Comparison of ENCODE assay signal across 8 cellular contexts in genomic region chr19:10111405-10111811, GRCh38. TPM values are rescaled to one million over a fixed set of nuclear protein-coding genes. Genes with fewer than 3 reads are reported as not detected.
DNase-seq lines count a peak whose midpoint lies in the region; ATAC-seq, FAIRE-seq and TF ChIP-seq lines count a peak whose summit lies in the region.

Gene P2RY11 (plus strand): TSS chr19:10111693. CDS start chr19:10111722, 29 bp downstream.

- no peak within 1 kb of the TSS for H4K91ac ChIP-seq in H1 (replicated peaks; ENCODE audit: insufficient read length, low read length)

- TF ChIP-seq POLR2A in H1 (IDR thresholded peaks at IDR 0.05; ENCODE audit: control extremely low read depth in 1 of 2, low read depth in 2 of 2, low read length in 2 of 2) = peak in 1 of 2 experiments; percentile 47; a peak in 1 of 3 replicates

- H3K79me1 ChIP-seq in H1 (ENCODE audit: low read depth, low read length) = peaks cover 8% of the 10 kb centered on the region; the same call in 1 of the 2 replicates

- no peak within 1 kb of the TSS for H3K14ac ChIP-seq in H1 (ENCODE audit: insufficient read length)

- no peak within 1 kb of the TSS for H2BK15ac ChIP-seq in H1 (ENCODE audit: low read length)

- no peak within 1 kb of the TSS for H2BK120ac ChIP-seq in H1 (replicated peaks; ENCODE audit: low read depth, low read length)

- H2AFZ ChIP-seq in SU-DHL-6 (ENCODE audit: low read depth, low read length, severe bottlenecking) (no peak within 1 kb of the TSS), H1 (ENCODE audit: low read length) (no peak within 1 kb of the TSS)

- peak within 1 kb of the TSS; percentile 51 for H4K8ac ChIP-seq in H1 (ENCODE audit: extremely low read depth, insufficient read depth, low read length)

- no peak within 1 kb of the TSS for H4K5ac ChIP-seq in H1 (ENCODE audit: insufficient read length, low read depth, low read length)

- no peaks in the 10 kb centered on the region for H3K9me2 ChIP-seq in SU-DHL-6 (replicated peaks; ENCODE audit: insufficient read depth, low read length)

- H4K20me1 ChIP-seq in SU-DHL-6 (ENCODE audit: low read depth, low read length) (no peaks in the 10 kb centered on the region), H1 (replicated peaks in 1 of 2; ENCODE audit: control insufficient read depth in 1 of 2, insufficient read depth in 2 of 2, low read length in 2 of 2) (peaks cover 14 to 36% of the 10 kb centered on the region in 2 experiments)

- H3K27me3 ChIP-seq in SU-DHL-6 (ENCODE audit: low read length) (no peaks in the 10 kb centered on the region), H1 (replicated peaks in 1 of 4; ENCODE audit: control insufficient read depth in 3 of 4, extremely low read depth in 1 of 4, insufficient read depth in 3 of 4, low read length in 3 of 4) (no peaks in the 10 kb centered on the region)

- H3K23me2 ChIP-seq in H1 (ENCODE audit: low read depth, low read length) = 0 out of 2 replicates have a peak, but pooled peaks cover 4% of the 10 kb centered on the region

- 89% methylated on average over 8 of the region's 8 CpGs; no CpG with 5 or more reads in 1 of the 2 experiments for WGBS in H1 (ENCODE audit: extremely low coverage in 1 of 2, insufficient coverage in 1 of 2, insufficient read length in 1 of 2, insufficient replicate concordance in 2 of 2, low coverage in 1 of 2, low lambda C conversion rate in 2 of 2, missing lambda C conversion rate in 1 of 2), 2 experiments

- H3F3A ChIP-seq in SU-DHL-6 (ENCODE audit: insufficient read depth) = peaks cover 21% of the 10 kb centered on the region

- no peak within 1 kb of the TSS for H2AK5ac ChIP-seq in H1 (ENCODE audit: low read depth, low read length)

- TF ChIP-seq RAD21 in H1 (IDR thresholded peaks at IDR 0.05 in 1 of 2, conservative IDR thresholded peaks at IDR 0.05 in 1 of 2; ENCODE audit: low read depth in 2 of 2, low read length in 2 of 2) = no peak

- intact Hi-C loops in left cardiac atrium (cut with DNase I) = no loop called here

- TF ChIP-seq CTCF in SU-DHL-6 (IDR thresholded peaks at IDR 0.05; ENCODE audit: insufficient read depth, low read length, poor library complexity, severe bottlenecking) = no peak
- no peak for TF ChIP-seq CTCF in H1 (IDR thresholded peaks at IDR 0.05; ENCODE audit: control extremely low read depth in 1 of 3, insufficient read depth in 1 of 3, low read depth in 1 of 3, low read length in 3 of 3)

- no peak within 1 kb of the TSS for H3K23ac ChIP-seq in H1 (ENCODE audit: insufficient read length)

- no peak within 1 kb of the TSS for H3K4ac ChIP-seq in H1 (replicated peaks; ENCODE audit: insufficient read length, low read depth, low read length)

- no peak within 1 kb of the TSS for H2BK5ac ChIP-seq in H1 (ENCODE audit: low read depth, low read length)

- TF ChIP-seq EP300 in H1 (IDR thresholded peaks at IDR 0.05; ENCODE audit: borderline replicate concordance in 1 of 2, low read depth in 2 of 2, low read length in 2 of 2) = no peak

- peaks cover 0 to 4% (median 3%) of the 10 kb centered on the region in 4 experiments; a peak in 5 of 7 replicates for H3K4me1 ChIP-seq in H1 (replicated peaks in 1 of 4; ENCODE audit: control insufficient read depth in 3 of 4, insufficient read depth in 4 of 4, low read length in 3 of 4)

- CTCF ChIA-PET in H1 (lab: Charles Lee; ENCODE audit: partially characterized antibody) = interaction anchor here (1.1 to 5.0 kb wide), 4 partner anchors 8 to 191 kb away, joined by 3 to 42 read pairs (median 12); partner anchors contain the start of gene ANGPTL6

- H3K79me2 ChIP-seq in SU-DHL-6 (ENCODE audit: insufficient read depth, low read length) (peaks cover 19% of the 10 kb centered on the region), H1 (ENCODE audit: control insufficient read depth in 1 of 2, insufficient read depth in 2 of 2, low read length in 2 of 2) (peaks cover 6 to 22% of the 10 kb centered on the region in 2 experiments; a peak in 3 of 4 replicates)

- H3K4me3 ChIP-seq in SU-DHL-6 (ENCODE audit: insufficient read depth, low read length, poor library complexity, severe bottlenecking) (no peak within 1 kb of the TSS), H1 (ENCODE audit: extremely low read depth in 1 of 4, insufficient read depth in 2 of 4, low read depth in 3 of 4, low read length in 4 of 4) (no peak within 1 kb of the TSS)

- DNase-seq in SKM-1 treated with dmso at 0.1 percent for 144 hours (lab: John Stamatoyannopoulos, UW; ENCODE audit: unreplicated experiment) = peak; percentile 17
- DNase-seq in SKM-1 (lab: John Stamatoyannopoulos, UW; ENCODE audit: unreplicated experiment) = no peak
- DNase-seq in H1 (ENCODE audit: low read depth in 1 of 2, low spot score in 2 of 2) = no peak
- peak; percentile 79 for DNase-seq in stimulated activated naive CD8-positive, alpha-beta T cell treated with anti-CD3 and anti-CD28 coated beads, Interleukin-15, Interleukin-2, amounts not matched to agents 100 U/mL and 50 U/mL, for 24 hours
- DNase-seq in NCI-H510A (lab: John Stamatoyannopoulos, UW) = no peak
- DNase-seq in dedifferentiated amniotic fluid mesenchymal stem cell (ENCODE audit: extremely low spot score) = no peak
- no peak for DNase-seq in left cardiac atrium

- no peak within 1 kb of the TSS for H2BK20ac ChIP-seq in H1 (ENCODE audit: low read length)

- H3K18ac ChIP-seq in H1 (ENCODE audit: extremely low read depth, low read length) = no peak within 1 kb of the TSS

- H3K4me2 ChIP-seq in SU-DHL-6 (ENCODE audit: low read depth, low read length, poor library complexity, severe bottlenecking) (no peak within 1 kb of the TSS), H1 (ENCODE audit: insufficient read depth in 1 of 2, low read depth in 2 of 2, low read length in 2 of 2) (no peak within 1 kb of the TSS)

- no peaks in the 10 kb centered on the region for H3K9me3 ChIP-seq in SU-DHL-6 (ENCODE audit: insufficient read depth, low read length)
- H3K9me3 ChIP-seq in H1 (ENCODE audit: insufficient read depth in 2 of 2, low read depth in 1 of 2, low read length in 1 of 2) = no peaks in the 10 kb centered on the region

- H2BK12ac ChIP-seq in H1 (ENCODE audit: low read depth, low read length) = no peak within 1 kb of the TSS

- peak within 1 kb of the TSS; percentile 58 for H3K27ac ChIP-seq in SU-DHL-6 (ENCODE audit: low read depth, low read length)
- no peak within 1 kb of the TSS for H3K27ac ChIP-seq in H1 (ENCODE audit: low read depth, low read length)

- no peak within 1 kb of the TSS for H3K56ac ChIP-seq in H1 (replicated peaks; ENCODE audit: insufficient read length, low read depth, low read length)

- H3K9ac ChIP-seq in SU-DHL-6 (ENCODE audit: low read length) (no peak within 1 kb of the TSS), H1 (replicated peaks in 1 of 4; ENCODE audit: extremely low read depth in 1 of 4, low read depth in 3 of 4, low read length in 3 of 4) (no peak within 1 kb of the TSS)

- POLR2A ChIA-PET in H1 (lab: Charles Lee; ENCODE audit: partially characterized antibody) = interaction anchor here (1.0 to 29.1 kb wide), 5 partner anchors 2 to 198 kb away, joined by 4 to 412 read pairs (median 240); partner anchors contain the start of genes ANGPTL6, EIF3G, P2RY11 and PPAN

- peak; percentile 4 for ATAC-seq in stimulated activated naive CD8-positive, alpha-beta T cell treated with anti-CD3 and anti-CD28 coated beads, Interleukin-15, Interleukin-2, amounts not matched to agents 100 U/mL and 50 U/mL, for 24 hours
- no peak for ATAC-seq in left cardiac atrium

- no peak for FAIRE-seq in H1 (lab: Jason Lieb, UNC)

- H3K36me3 ChIP-seq in SU-DHL-6 (ENCODE audit: low read length) (no peaks in the 10 kb centered on the region; the same call in 1 of the 2 replicates), H1 (ENCODE audit: control insufficient read depth in 2 of 4, insufficient read depth in 4 of 4, low read length in 3 of 4) (peaks cover 37 to 67% (median 50%) of the 10 kb centered on the region in 4 experiments)

TF ChIP-seq in H1, 55 proteins besides CTCF, POLR2A, EP300 and RAD21:
- peak; percentile 73 for TF ChIP-seq POLR2AphosphoS5 (IDR thresholded peaks at IDR 0.05; ENCODE audit: low read depth, low read length)
- TF ChIP-seq KDM5A (IDR thresholded peaks at IDR 0.05; ENCODE audit: low read length) = no peak
TF ChIP-seq in H1: peak in this region for 1.

RNA-seq across cellular contexts. Expression of gene P2RY11, which starts in this region (rescaled TPM):
- total RNA-seq in H1 (2021; fragmentation: NEBNext Ultra II Directional; extraction: Animal tissue kit (Norgen Biotek cat#: 25700)) = 17.8 and 18.0 TPM in 2 replicates
- 9.2 and 16.2 TPM in 2 replicates for polyA plus RNA-seq in H1 (2011; rRNA removed)
- polyA plus RNA-seq in H1 (2011; cell fraction: cytosol; rRNA removed) = 12.6 TPM
- 21.5 TPM for polyA plus RNA-seq in H1 (2011; cell fraction: nucleus; rRNA removed)
- polyA plus RNA-seq in H1 (2012, experiment 1 of 2) = 11.8 to 21.7 TPM (median 15.7 TPM) in 4 replicates
- polyA plus RNA-seq in H1 (2012, experiment 2 of 2) = 3.7 TPM
- 8.5 TPM for polyA plus RNA-seq in H1 (2013, experiment 1 of 2)
- polyA plus RNA-seq in H1 (2013, experiment 2 of 2) = 6.9 TPM
- 5.6 and 6.6 TPM in 2 replicates for polyA minus RNA-seq in H1 (2011; rRNA and poly(A)+ RNA removed)
- polyA minus RNA-seq in H1 (2011; cell fraction: cytosol; rRNA and poly(A)+ RNA removed) = 9.8 TPM
- polyA minus RNA-seq in H1 (2011; cell fraction: nucleus; rRNA and poly(A)+ RNA removed) = 11.3 TPM
- total RNA-seq in left cardiac atrium = 10 to 100 TPM in 1 of 2 donors, 1 to 10 TPM in 1; 3.8 to 13.2 TPM

Comparison
In these comparisons a context has a peak if more than half of its experiments do, and no peak if none do; other contexts are left out.
1. DNase-seq: peak in SKM-1 treated with dmso at 0.1 percent for 144 hours (single experiment) and stimulated activated naive CD8-positive, alpha-beta T cell treated with anti-CD3 and anti-CD28 coated beads, Interleukin-15, Interleukin-2, amounts not matched to agents 100 U/mL and 50 U/mL, for 24 hours (single experiment); none in SKM-1 (single experiment), H1 (0 of 2), NCI-H510A (single experiment), dedifferentiated amniotic fluid mesenchymal stem cell (single experiment) and left cardiac atrium (single experiment).